11 cellular contexts compared by ENCODE assay signal in the genomic region with DNA sequence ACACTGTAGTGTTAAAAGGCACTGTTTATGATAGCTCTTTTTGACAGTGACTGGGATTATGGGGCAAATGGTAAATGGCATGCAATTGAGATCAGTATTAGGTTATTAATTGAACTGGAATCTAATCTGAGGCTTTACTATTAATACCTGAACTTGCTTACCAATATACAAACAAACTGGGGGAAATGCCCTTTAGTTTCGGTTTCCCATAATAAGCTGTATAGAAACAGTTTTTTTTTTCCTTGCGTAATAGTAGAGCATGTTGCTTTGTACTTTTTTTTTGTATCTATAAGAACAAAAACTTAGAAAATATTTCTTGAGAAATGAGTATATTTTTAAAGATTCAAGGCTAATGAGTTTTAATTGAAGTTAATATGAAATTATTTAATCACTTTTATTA.
DNase-seq lines count a peak whose midpoint lies in the region; ATAC-seq and TF ChIP-seq lines count a peak whose summit lies in the region.
"Had no signal": no experiment of that assay in that cellular context is flagged by ENCODE, and none has a peak within 500 bp of the region (broad histone marks: within the 10 kb centered on the region; RNA-seq: fewer than 3 reads in every experiment).

No MANE protein-coding gene starts in this region.

- DNase-seq in NOMO-1 (lab: John Stamatoyannopoulos, UW; ENCODE audit: unreplicated experiment in 2 of 2) (peak; percentile 58 to 83), NOMO-1 treated with dmso at 0.1 percent for 144 hours (lab: John Stamatoyannopoulos, UW; ENCODE audit: unreplicated experiment) (no peak), T-helper 17 cell (no peak), smooth muscle cell (lab: John Stamatoyannopoulos, UW; ENCODE audit: unreplicated experiment) (no peak), NCI-H1092 (lab: John Stamatoyannopoulos, UW) (no peak)
- DNase-seq in activated CD4-positive, alpha-beta T cell treated with anti-CD3 and anti-CD28 coated beads, Interleukin-2, amount 50 U/mL, for 1 hour, result no peak
- DNase-seq: activated naive CD8-positive, alpha-beta T cell treated with anti-CD3 and anti-CD28 coated beads, Interleukin-2, amount 10 ng/mL, durations not matched to agents 7 days and 5 days had no signal

- peak overlapping the region; percentile 67 for H3K4me3 Mint-ChIP-seq in T-helper 17 cell
- H3K4me3 Mint-ChIP-seq: activated naive CD8-positive, alpha-beta T cell treated with anti-CD3 and anti-CD28 coated beads, Interleukin-2, amount 10 ng/mL, durations not matched to agents 7 days and 5 days; neural crest cell had no signal

- H3K27ac ChIP-seq in smooth muscle cell (ENCODE audit: low read depth), result peak overlapping the region; percentile 99
- H3K27ac ChIP-seq: 22Rv1 had no signal

- ATAC-seq in HG02943 (IDR thresholded peaks at IDR 0.05; ENCODE audit: low read depth, unreplicated experiment), result peak; percentile 59
- no peak for ATAC-seq in T-helper 17 cell
- ATAC-seq in HG02763 (IDR thresholded peaks at IDR 0.05; ENCODE audit: unreplicated experiment), result no peak

- no peaks in the 10 kb centered on the region for H3K36me3 ChIP-seq in smooth muscle cell (ENCODE audit: low read depth)

- TF ChIP-seq CTCF in smooth muscle cell (IDR thresholded peaks at IDR 0.05; ENCODE audit: borderline replicate concordance, insufficient read depth, poor library complexity, severe bottlenecking), result no peak

- no peak overlapping the region for H2AFZ ChIP-seq in smooth muscle cell (ENCODE audit: low read depth)

- no peak overlapping the region for H3K4me3 ChIP-seq in smooth muscle cell

- H3K27me3 Mint-ChIP-seq in T-helper 17 cell, result no peaks in the 10 kb centered on the region
- H3K27me3 Mint-ChIP-seq: activated naive CD8-positive, alpha-beta T cell treated with anti-CD3 and anti-CD28 coated beads, Interleukin-2, amount 10 ng/mL, durations not matched to agents 7 days and 5 days had no signal

- peaks cover 2% of the 10 kb centered on the region for H3K36me3 Mint-ChIP-seq in T-helper 17 cell (ENCODE audit: low read depth)

- H3K4me2 ChIP-seq in smooth muscle cell, result no peak overlapping the region

- peaks cover 45% of the 10 kb centered on the region for H3K4me1 ChIP-seq in smooth muscle cell (ENCODE audit: low read depth)

- H3K9me3 ChIP-seq in T-helper 17 cell (ENCODE audit: control insufficient read depth, low read length, poor library complexity, severe bottlenecking) (no peaks in the 10 kb centered on the region), smooth muscle cell (replicated peaks; ENCODE audit: low read depth) (no peaks in the 10 kb centered on the region)

- peaks cover 51% of the 10 kb centered on the region for H3K4me1 Mint-ChIP-seq in T-helper 17 cell

- 90% methylated on average over 2 of the region's 2 CpGs for WGBS in smooth muscle cell (ENCODE audit: low lambda C conversion rate)

- peaks cover 98% of the 10 kb centered on the region for H4K20me1 ChIP-seq in smooth muscle cell (ENCODE audit: low read depth)

- H3K79me2 ChIP-seq in smooth muscle cell (ENCODE audit: low read depth), result peaks cover 98% of the 10 kb centered on the region

- no peak overlapping the region for H3K9ac ChIP-seq in smooth muscle cell (ENCODE audit: low read depth)

- H3F3A ChIP-seq in smooth muscle cell (ENCODE audit: low read depth), result peaks cover 67% of the 10 kb centered on the region

- H3K27ac Mint-ChIP-seq in T-helper 17 cell, result peak overlapping the region; percentile 98

- no peaks in the 10 kb centered on the region for H3K27me3 ChIP-seq in smooth muscle cell (ENCODE audit: low read depth)

Comparison
In these comparisons a context has a peak if more than half of its experiments do, and no peak if none do; other contexts are left out.
1. DNase-seq: peak in NOMO-1 (2 of 2); none in NOMO-1 treated with dmso at 0.1 percent for 144 hours (single experiment), T-helper 17 cell (0 of 3), smooth muscle cell (single experiment), NCI-H1092 (single experiment) and activated CD4-positive, alpha-beta T cell treated with anti-CD3 and anti-CD28 coated beads, Interleukin-2, amount 50 U/mL, for 1 hour (single experiment).